Comparison of ENCODE assay signal across 8 cellular contexts in the genomic region with DNA sequence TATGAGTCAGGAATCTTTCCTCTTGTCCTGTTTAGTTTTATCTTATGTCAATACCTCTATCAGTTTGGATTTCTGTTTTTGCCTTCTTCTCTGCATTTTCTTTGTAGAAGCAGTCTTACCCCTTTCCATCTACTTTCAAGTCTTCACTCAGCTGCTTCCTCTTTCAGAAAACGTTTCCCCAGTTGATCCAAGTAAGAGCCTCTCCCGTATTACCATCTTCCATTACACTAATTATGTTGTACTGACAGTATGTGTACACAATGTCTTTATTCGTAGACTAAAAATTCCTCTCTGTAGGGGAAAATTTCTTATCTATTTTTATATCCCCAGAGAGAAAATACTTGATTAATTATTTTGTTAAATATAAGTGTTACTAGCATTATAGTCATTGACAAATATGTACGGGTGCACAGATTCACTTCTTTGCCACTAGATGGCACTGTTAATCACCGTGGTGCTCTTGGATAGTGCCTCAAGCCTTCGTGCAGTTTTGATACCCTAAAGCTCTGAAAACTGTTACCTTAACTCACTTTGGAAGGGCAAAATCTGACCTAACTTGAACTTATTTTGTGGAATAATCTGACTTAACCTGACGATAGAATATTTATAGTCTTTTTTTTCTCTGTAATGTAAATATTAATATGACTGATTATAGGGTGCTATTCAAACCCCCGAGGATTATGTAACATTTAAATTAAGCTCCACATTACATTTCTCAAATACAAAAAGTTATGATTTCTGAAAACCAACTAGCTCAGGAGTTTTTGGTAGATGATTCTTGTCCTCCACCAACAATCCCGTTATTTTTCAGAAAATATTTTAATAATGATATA.
DNase-seq lines count a peak whose midpoint lies in the region; ATAC-seq and TF ChIP-seq lines count a peak whose summit lies in the region.

No MANE protein-coding gene starts in this region.

- H3K9ac ChIP-seq in SK-N-MC (ENCODE audit: insufficient read length) = peak overlapping the region; percentile 14

- H3K4me1 ChIP-seq in naive thymus-derived CD4-positive, alpha-beta T cell (ENCODE audit: control insufficient read depth in 2 of 2, insufficient read depth in 2 of 2, low read length in 2 of 2) = no peaks in the 10 kb centered on the region

- POLR2A ChIA-PET in naive thymus-derived CD4-positive, alpha-beta T cell (lab: Charles Lee) = no interaction called here

- peak; percentile 77 for ATAC-seq in esophagus mucosa
- ATAC-seq in naive thymus-derived CD4-positive, alpha-beta T cell = peak; percentile 94

- no peaks in the 10 kb centered on the region for H3K9me3 Mint-ChIP-seq in naive thymus-derived CD4-positive, alpha-beta T cell

- no peaks in the 10 kb centered on the region for H3K4me1 Mint-ChIP-seq in naive thymus-derived CD4-positive, alpha-beta T cell

- DNase-seq in AG09309 (ENCODE audit: low read depth) (peak; percentile 14), GM04504 (ENCODE audit: low read depth) (peak; percentile 15), H4 (ENCODE audit: low spot score) (peak; percentile 44), KG1 (lab: John Stamatoyannopoulos, UW) (peak; percentile 42), SK-N-MC (ENCODE audit: low read depth, low spot score) (peak; percentile 60)
- DNase-seq in naive thymus-derived CD4-positive, alpha-beta T cell = peak in 7 of 9 donors; percentile 11 to 66 (median 47)
- DNase-seq in stimulated activated CD4-positive, alpha-beta T cell treated with anti-CD3 and anti-CD28 coated beads, Interleukin-15, amount 100 ng/mL, for 24 hours = no peak

- no peaks in the 10 kb centered on the region for H3K27me3 ChIP-seq in naive thymus-derived CD4-positive, alpha-beta T cell (ENCODE audit: control insufficient read depth in 2 of 2, insufficient read depth in 2 of 2, low read length in 2 of 2)

- intact Hi-C loops in naive thymus-derived CD4-positive, alpha-beta T cell (cut with micrococcal nuclease) = loop anchor here (1.0 to 5.0 kb wide), 6 partner anchors 52 to 830 kb away; no protein-coding TSS in a partner anchor

- H3K27me3 Mint-ChIP-seq in naive thymus-derived CD4-positive, alpha-beta T cell = peaks cover 0 to 8% (median 4%) of the 10 kb centered on the region in 5 donors

- peak; percentile 80 for TF ChIP-seq CTCF in AG09309 (IDR thresholded peaks at IDR 0.05; ENCODE audit: control insufficient read depth, insufficient read depth, low read depth, low read length, missing control alignments)

- no peaks in the 10 kb centered on the region for H3K9me3 ChIP-seq in SK-N-MC (ENCODE audit: low read depth, low read length)
- no peaks in the 10 kb centered on the region for H3K9me3 ChIP-seq in naive thymus-derived CD4-positive, alpha-beta T cell (ENCODE audit: control insufficient read depth in 2 of 3, low read length in 3 of 3)

- CTCF ChIA-PET in naive thymus-derived CD4-positive, alpha-beta T cell (lab: Charles Lee) = interaction anchor here (0.5 to 4.6 kb wide), 11 partner anchors 11 to 832 kb away, joined by 3 to 31 read pairs (median 5); no protein-coding TSS in a partner anchor

- H3K4me3 ChIP-seq in AG09309 (ENCODE audit: control insufficient read depth, low read depth, low read length) = no peak overlapping the region
- H3K4me3 ChIP-seq in SK-N-MC = peak overlapping the region; percentile 38; the same call in 1 of the 2 replicates
- no peak overlapping the region for H3K4me3 ChIP-seq in naive thymus-derived CD4-positive, alpha-beta T cell (ENCODE audit: low read length)

- H3K27ac Mint-ChIP-seq in naive thymus-derived CD4-positive, alpha-beta T cell = no peak overlapping the region

- H3K36me3 Mint-ChIP-seq in naive thymus-derived CD4-positive, alpha-beta T cell = no peaks in the 10 kb centered on the region

- H3K4me3 Mint-ChIP-seq in naive thymus-derived CD4-positive, alpha-beta T cell = no peak overlapping the region

- no peaks in the 10 kb centered on the region for H3K36me3 ChIP-seq in SK-N-MC (ENCODE audit: insufficient read depth, low read length)
- H3K36me3 ChIP-seq in naive thymus-derived CD4-positive, alpha-beta T cell (ENCODE audit: control insufficient read depth in 2 of 3, insufficient read depth in 3 of 3, low read length in 3 of 3) = no peaks in the 10 kb centered on the region

- H3K27ac ChIP-seq in SK-N-MC = peak overlapping the region; percentile 82
- no peak overlapping the region for H3K27ac ChIP-seq in naive thymus-derived CD4-positive, alpha-beta T cell (ENCODE audit: low read depth, low read length)
